18 cellular contexts compared by ENCODE assay signal in the genomic region with DNA sequence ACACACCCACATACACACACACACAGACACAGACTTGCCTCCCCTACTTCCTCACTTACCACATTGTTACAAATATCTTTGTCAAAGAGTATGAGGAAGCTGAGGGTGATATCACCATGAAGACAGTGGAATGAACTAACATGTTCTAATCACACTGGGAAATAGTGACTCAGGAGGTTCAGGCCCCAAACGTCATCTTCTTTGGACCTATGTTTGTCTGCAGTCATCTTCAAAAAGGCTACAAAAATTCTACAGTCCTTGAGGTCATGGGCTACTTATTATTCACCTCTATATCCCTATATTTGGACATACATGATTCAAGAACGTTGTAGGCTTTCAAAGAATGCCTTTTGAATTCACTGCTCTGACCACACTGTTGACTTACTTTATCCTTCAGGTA. TPM values are rescaled to one million over a fixed set of nuclear protein-coding genes. Genes with fewer than 3 reads are reported as not detected.
DNase-seq lines count a peak whose midpoint lies in the region; ATAC-seq and TF ChIP-seq lines count a peak whose summit lies in the region.
"Had no signal": no experiment of that assay in that cellular context is flagged by ENCODE, and none has a peak within 500 bp of the region (broad histone marks: within the 10 kb centered on the region; RNA-seq: fewer than 3 reads in every experiment).

No MANE protein-coding gene starts in this region.

- TF ChIP-seq CTCF in epithelial cell of esophagus (IDR thresholded peaks at IDR 0.05; ENCODE audit: insufficient read depth, low read depth, low read length, missing control alignments), result no peak
- TF ChIP-seq CTCF in foreskin keratinocyte (conservative IDR thresholded peaks at IDR 0.05), result no peak

- DNase-seq in ELR (ENCODE audit: low read depth) (peak; percentile 19), HT1080 (ENCODE audit: low read depth) (peak; percentile 9), epithelial cell of esophagus (ENCODE audit: low read depth) (peak; percentile 82), foreskin keratinocyte (peak; percentile 7 to 26), NCI-H345 treated with DMSO at 0.1 percent for 48 hours (lab: John Stamatoyannopoulos, UW; ENCODE audit: unreplicated experiment) (no peak), T-helper 1 cell (no peak)
- DNase-seq: ACHN; Calu3; CD4-positive, CD25-positive, alpha-beta regulatory T cell; DMS 273 treated with DMSO at 0.1 percent for 48 hours had no signal

- ATAC-seq in foreskin keratinocyte (no peak), SK-N-SH treated with all-trans-retinoic acid at 6 μM for 48 hours (no peak)
- ATAC-seq: GM12878 had no signal

- no peaks in the 10 kb centered on the region for H3K4me1 ChIP-seq in foreskin keratinocyte
- H3K4me1 ChIP-seq: BLaER1 treated with 17β-estradiol and CSF1 and Interleukin-3, amounts not matched to agents 10 nM and 100 nM; HAP-1 had no signal

- H3K4me3 ChIP-seq in epithelial cell of esophagus (ENCODE audit: low read length), result no peak overlapping the region
- H3K4me3 ChIP-seq: BLaER1 treated with 17β-estradiol and CSF1 and Interleukin-3, amounts not matched to agents 10 nM and 100 nM; GM12878; HAP-1 had no signal

- H3K27ac ChIP-seq in foreskin keratinocyte, result no peak overlapping the region
- H3K27ac ChIP-seq: BLaER1 treated with 17β-estradiol and CSF1 and Interleukin-3, amounts not matched to agents 10 nM and 100 nM had no signal

- H3K27me3 ChIP-seq in foreskin keratinocyte, result peaks cover 12% of the 10 kb centered on the region
- H3K27me3 ChIP-seq: BLaER1 treated with 17β-estradiol and CSF1 and Interleukin-3, amounts not matched to agents 10 nM and 100 nM had no signal

TF ChIP-seq in SK-N-SH treated with all-trans-retinoic acid at 6 μM for 48 hours, 23 proteins besides CTCF, POLR2A, EP300 and RAD21:
- TF ChIP-seq GLIS3 (CRISPR knock-in tag; IDR thresholded peaks at IDR 0.05) (no peak), ESRRG (CRISPR knock-in tag; IDR thresholded peaks at IDR 0.05) (no peak), ZC3H10 (CRISPR knock-in tag; IDR thresholded peaks at IDR 0.05) (no peak), ZFP3 (CRISPR knock-in tag; IDR thresholded peaks at IDR 0.05) (no peak), ZNF565 (CRISPR knock-in tag; conservative IDR thresholded peaks at IDR 0.05; ENCODE audit: low read depth) (no peak), RARB (CRISPR knock-in tag; IDR thresholded peaks at IDR 0.05) (no peak)
- TF ChIP-seq, protein P1, sequence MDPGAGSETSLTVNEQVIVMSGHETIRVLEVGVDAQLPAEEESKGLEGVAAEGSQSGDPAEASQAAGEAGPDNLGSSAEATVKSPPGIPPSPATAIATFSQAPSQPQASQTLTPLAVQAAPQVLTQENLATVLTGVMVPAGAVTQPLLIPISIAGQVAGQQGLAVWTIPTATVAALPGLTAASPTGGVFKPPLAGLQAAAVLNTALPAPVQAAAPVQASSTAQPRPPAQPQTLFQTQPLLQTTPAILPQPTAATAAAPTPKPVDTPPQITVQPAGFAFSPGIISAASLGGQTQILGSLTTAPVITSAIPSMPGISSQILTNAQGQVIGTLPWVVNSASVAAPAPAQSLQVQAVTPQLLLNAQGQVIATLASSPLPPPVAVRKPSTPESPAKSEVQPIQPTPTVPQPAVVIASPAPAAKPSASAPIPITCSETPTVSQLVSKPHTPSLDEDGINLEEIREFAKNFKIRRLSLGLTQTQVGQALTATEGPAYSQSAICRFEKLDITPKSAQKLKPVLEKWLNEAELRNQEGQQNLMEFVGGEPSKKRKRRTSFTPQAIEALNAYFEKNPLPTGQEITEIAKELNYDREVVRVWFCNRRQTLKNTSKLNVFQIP (CRISPR knock-in tag; IDR thresholded peaks at IDR 0.05; ENCODE audit: borderline replicate concordance, low read depth), result no peak
- TF ChIP-seq, protein P2, sequence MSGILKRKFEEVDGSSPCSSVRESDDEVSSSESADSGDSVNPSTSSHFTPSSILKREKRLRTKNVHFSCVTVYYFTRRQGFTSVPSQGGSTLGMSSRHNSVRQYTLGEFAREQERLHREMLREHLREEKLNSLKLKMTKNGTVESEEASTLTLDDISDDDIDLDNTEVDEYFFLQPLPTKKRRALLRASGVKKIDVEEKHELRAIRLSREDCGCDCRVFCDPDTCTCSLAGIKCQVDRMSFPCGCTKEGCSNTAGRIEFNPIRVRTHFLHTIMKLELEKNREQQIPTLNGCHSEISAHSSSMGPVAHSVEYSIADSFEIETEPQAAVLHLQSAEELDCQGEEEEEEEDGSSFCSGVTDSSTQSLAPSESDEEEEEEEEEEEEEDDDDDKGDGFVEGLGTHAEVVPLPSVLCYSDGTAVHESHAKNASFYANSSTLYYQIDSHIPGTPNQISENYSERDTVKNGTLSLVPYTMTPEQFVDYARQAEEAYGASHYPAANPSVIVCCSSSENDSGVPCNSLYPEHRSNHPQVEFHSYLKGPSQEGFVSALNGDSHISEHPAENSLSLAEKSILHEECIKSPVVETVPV (CRISPR knock-in tag; IDR thresholded peaks at IDR 0.05), result no peak
- TF ChIP-seq, protein P3, sequence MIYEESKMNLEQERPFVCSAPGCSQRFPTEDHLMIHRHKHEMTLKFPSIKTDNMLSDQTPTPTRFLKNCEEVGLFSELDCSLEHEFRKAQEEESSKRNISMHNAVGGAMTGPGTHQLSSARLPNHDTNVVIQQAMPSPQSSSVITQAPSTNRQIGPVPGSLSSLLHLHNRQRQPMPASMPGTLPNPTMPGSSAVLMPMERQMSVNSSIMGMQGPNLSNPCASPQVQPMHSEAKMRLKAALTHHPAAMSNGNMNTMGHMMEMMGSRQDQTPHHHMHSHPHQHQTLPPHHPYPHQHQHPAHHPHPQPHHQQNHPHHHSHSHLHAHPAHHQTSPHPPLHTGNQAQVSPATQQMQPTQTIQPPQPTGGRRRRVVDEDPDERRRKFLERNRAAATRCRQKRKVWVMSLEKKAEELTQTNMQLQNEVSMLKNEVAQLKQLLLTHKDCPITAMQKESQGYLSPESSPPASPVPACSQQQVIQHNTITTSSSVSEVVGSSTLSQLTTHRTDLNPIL (CRISPR knock-in tag; IDR thresholded peaks at IDR 0.05; ENCODE audit: low read depth), result no peak
- TF ChIP-seq, protein P4, sequence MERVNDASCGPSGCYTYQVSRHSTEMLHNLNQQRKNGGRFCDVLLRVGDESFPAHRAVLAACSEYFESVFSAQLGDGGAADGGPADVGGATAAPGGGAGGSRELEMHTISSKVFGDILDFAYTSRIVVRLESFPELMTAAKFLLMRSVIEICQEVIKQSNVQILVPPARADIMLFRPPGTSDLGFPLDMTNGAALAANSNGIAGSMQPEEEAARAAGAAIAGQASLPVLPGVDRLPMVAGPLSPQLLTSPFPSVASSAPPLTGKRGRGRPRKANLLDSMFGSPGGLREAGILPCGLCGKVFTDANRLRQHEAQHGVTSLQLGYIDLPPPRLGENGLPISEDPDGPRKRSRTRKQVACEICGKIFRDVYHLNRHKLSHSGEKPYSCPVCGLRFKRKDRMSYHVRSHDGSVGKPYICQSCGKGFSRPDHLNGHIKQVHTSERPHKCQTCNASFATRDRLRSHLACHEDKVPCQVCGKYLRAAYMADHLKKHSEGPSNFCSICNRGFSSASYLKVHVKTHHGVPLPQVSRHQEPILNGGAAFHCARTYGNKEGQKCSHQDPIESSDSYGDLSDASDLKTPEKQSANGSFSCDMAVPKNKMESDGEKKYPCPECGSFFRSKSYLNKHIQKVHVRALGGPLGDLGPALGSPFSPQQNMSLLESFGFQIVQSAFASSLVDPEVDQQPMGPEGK (CRISPR knock-in tag; IDR thresholded peaks at IDR 0.05; ENCODE audit: borderline replicate concordance), result no peak

RNA-seq across cellular contexts. Expression of a gene that starts 2.1 kb away (rescaled TPM):
- total RNA-seq in HT1080 (2014; rRNA removed; shearing (Covaris generic)), result not detected in 2 replicates
- not detected in 2 replicates for polyA plus RNA-seq in HT1080 (2015; cell fraction: cytosol; rRNA removed)
- polyA plus RNA-seq in HT1080 (2015; cell fraction: nucleus; rRNA removed), result not detected in 2 replicates
- total RNA-seq in foreskin keratinocyte, result 0.34 TPM in 1 of 2 replicates, not detected in the other
- 0.19 and 0.58 TPM in 2 replicates for polyA plus RNA-seq in foreskin keratinocyte
- total RNA-seq: A172; Calu3; CD4-positive, CD25-positive, alpha-beta regulatory T cell; Daoy; G401; GM12878; H1 had no signal
- polyA plus RNA-seq: CD4-positive, CD25-positive, alpha-beta regulatory T cell; GM12878; H1 had no signal

RNA-seq across cellular contexts. Expression of a gene that starts 9.8 kb away (rescaled TPM):
- not detected in 2 replicates for total RNA-seq in HT1080 (2014; rRNA removed; shearing (Covaris generic))
- polyA plus RNA-seq in HT1080 (2015; cell fraction: cytosol; rRNA removed), result not detected in 2 replicates
- not detected in 2 replicates for polyA plus RNA-seq in HT1080 (2015; cell fraction: nucleus; rRNA removed)
- total RNA-seq in foreskin keratinocyte, result 0.18 TPM in 1 of 2 replicates, not detected in the other
- polyA plus RNA-seq in foreskin keratinocyte, result 0.18 TPM in 1 of 2 replicates, not detected in the other
- total RNA-seq: A172; Calu3; CD4-positive, CD25-positive, alpha-beta regulatory T cell; Daoy; G401; GM12878; H1 had no signal
- polyA plus RNA-seq: CD4-positive, CD25-positive, alpha-beta regulatory T cell; GM12878; H1 had no signal

RNA-seq across cellular contexts. Expression of a gene that starts 12.9 kb away (rescaled TPM):
- not detected in 2 replicates for total RNA-seq in HT1080 (2014; rRNA removed; shearing (Covaris generic))
- polyA plus RNA-seq in HT1080 (2015; cell fraction: cytosol; rRNA removed), result not detected in 2 replicates
- polyA plus RNA-seq in HT1080 (2015; cell fraction: nucleus; rRNA removed), result not detected in 2 replicates
- total RNA-seq in foreskin keratinocyte, result 0.21 and 0.58 TPM in 2 replicates
- 0.19 and 0.79 TPM in 2 replicates for polyA plus RNA-seq in foreskin keratinocyte
- total RNA-seq: A172; Calu3; CD4-positive, CD25-positive, alpha-beta regulatory T cell; Daoy; G401; GM12878; H1 had no signal
- polyA plus RNA-seq: CD4-positive, CD25-positive, alpha-beta regulatory T cell; GM12878; H1 had no signal

RNA-seq across cellular contexts. Expression of a gene that starts 25.1 kb away (rescaled TPM):
- total RNA-seq in HT1080 (2014; rRNA removed; shearing (Covaris generic)), result 0.47 and 3.0 TPM in 2 replicates
- polyA plus RNA-seq in HT1080 (2015; cell fraction: cytosol; rRNA removed), result 0.69 TPM in 1 of 2 replicates, not detected in the other
- 0.32 TPM in 1 of 2 replicates, not detected in the other for polyA plus RNA-seq in HT1080 (2015; cell fraction: nucleus; rRNA removed)
- 0.18 and 0.71 TPM in 2 replicates for total RNA-seq in foreskin keratinocyte
- polyA plus RNA-seq in foreskin keratinocyte, result 0.20 and 0.62 TPM in 2 replicates
- total RNA-seq: A172; Calu3; CD4-positive, CD25-positive, alpha-beta regulatory T cell; Daoy; G401; GM12878; H1 had no signal
- polyA plus RNA-seq: CD4-positive, CD25-positive, alpha-beta regulatory T cell; GM12878; H1 had no signal

RNA-seq across cellular contexts. Expression of a gene that starts 34.9 kb away (rescaled TPM):
- not detected in 2 replicates for total RNA-seq in HT1080 (2014; rRNA removed; shearing (Covaris generic))
- not detected in 2 replicates for polyA plus RNA-seq in HT1080 (2015; cell fraction: cytosol; rRNA removed)
- polyA plus RNA-seq in HT1080 (2015; cell fraction: nucleus; rRNA removed), result not detected in 2 replicates
- total RNA-seq in foreskin keratinocyte, result not detected in 2 replicates
- not detected in 2 replicates for polyA plus RNA-seq in foreskin keratinocyte
- total RNA-seq: A172; Calu3; CD4-positive, CD25-positive, alpha-beta regulatory T cell; Daoy; G401; GM12878; H1 had no signal
- polyA plus RNA-seq: CD4-positive, CD25-positive, alpha-beta regulatory T cell; GM12878; H1 had no signal

Comparison
In these comparisons a context has a peak if more than half of its experiments do, and no peak if none do; other contexts are left out.
1. DNase-seq: peak in ELR (single experiment), HT1080 (single experiment), epithelial cell of esophagus (single experiment) and foreskin keratinocyte (2 of 2); none in NCI-H345 treated with DMSO at 0.1 percent for 48 hours (single experiment) and T-helper 1 cell (0 of 5).